In the genomic region with DNA sequence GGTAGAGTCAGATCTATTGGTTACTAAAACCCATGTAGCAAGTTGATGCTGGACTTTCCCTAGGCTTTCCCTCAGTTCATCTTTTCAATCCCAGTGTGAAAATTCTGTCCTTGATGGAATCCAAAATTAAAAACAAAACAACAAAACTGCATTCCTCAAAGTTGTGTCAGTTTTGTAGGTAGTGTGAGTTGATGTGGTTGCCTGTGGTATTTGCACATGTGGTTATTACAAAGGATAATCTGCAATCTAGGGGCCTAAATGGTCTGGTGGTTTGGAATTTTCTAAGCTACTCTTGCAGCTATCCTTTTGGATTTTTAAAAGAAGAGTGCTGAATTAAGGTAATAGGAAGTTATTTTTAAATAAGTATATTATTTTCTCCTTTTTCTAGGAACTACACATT, we compare ENCODE assay signal across 28 cellular contexts.
DNase-seq lines count a peak whose midpoint lies in the region; ATAC-seq, FAIRE-seq and TF ChIP-seq lines count a peak whose summit lies in the region.
"Had no signal": no experiment of that assay in that cellular context is flagged by ENCODE, and none has a peak within 500 bp of the region (broad histone marks: within the 10 kb centered on the region; RNA-seq: fewer than 3 reads in every experiment).

No MANE protein-coding gene starts in this region.

- H3K4me2 ChIP-seq in astrocyte (ENCODE audit: low read length) = no peak overlapping the region
- H3K4me2 ChIP-seq: PC-9 had no signal

- no peaks in the 10 kb centered on the region for H3K4me1 ChIP-seq in astrocyte (ENCODE audit: insufficient read depth, low read length)

- no peak for TF ChIP-seq CTCF in astrocyte (IDR thresholded peaks at IDR 0.05; ENCODE audit: insufficient read depth, low read depth, low read length)

- H3K27ac ChIP-seq in astrocyte (ENCODE audit: low read depth, low read length) (no peak overlapping the region), caudate nucleus (ENCODE audit: low read depth, low read length) (no peak overlapping the region)
- H3K27ac ChIP-seq: PC-9, RWPE1 had no signal

- intact Hi-C loops in cardiac septum (cut with DNase I) = no loop called here

- peaks cover 8% of the 10 kb centered on the region for H3K4me1 Mint-ChIP-seq in astrocyte (ENCODE audit: low read depth, unreplicated experiment)
- H3K4me1 Mint-ChIP-seq: CD4-positive, alpha-beta memory T cell; H9 had no signal

- peaks cover 11% of the 10 kb centered on the region for H3K36me3 Mint-ChIP-seq in astrocyte (ENCODE audit: low read depth, unreplicated experiment)

- H3K27me3 Mint-ChIP-seq in astrocyte (ENCODE audit: low read depth, unreplicated experiment) = no peaks in the 10 kb centered on the region
- H3K27me3 Mint-ChIP-seq: CD4-positive, alpha-beta memory T cell had no signal

- no peak overlapping the region for H3K9ac ChIP-seq in astrocyte (ENCODE audit: low read length)

- H2AFZ ChIP-seq in astrocyte (ENCODE audit: low read depth, low read length) = no peak overlapping the region
- H2AFZ ChIP-seq: PC-9 had no signal

- no peak overlapping the region for H3K4me3 ChIP-seq in astrocyte (ENCODE audit: insufficient read depth, low read depth, low read length)
- H3K4me3 ChIP-seq: PC-9 had no signal

- no peak overlapping the region for H3K4me3 Mint-ChIP-seq in astrocyte (ENCODE audit: unreplicated experiment)
- H3K4me3 Mint-ChIP-seq: CD4-positive, alpha-beta memory T cell; H9 had no signal

- H3K27me3 ChIP-seq in astrocyte (ENCODE audit: insufficient read depth, low read length) = no peaks in the 10 kb centered on the region

- H3K9me3 ChIP-seq in astrocyte (ENCODE audit: insufficient read depth, low read depth, low read length) = no peaks in the 10 kb centered on the region

- FAIRE-seq in astrocyte (lab: Jason Lieb, UNC) = no peak
- FAIRE-seq: HepG2 had no signal

- DNase-seq in AG08396 (ENCODE audit: low spot score) (peak; percentile 4), GM04503 (ENCODE audit: low read depth) (peak; percentile 7), astrocyte (ENCODE audit: low read depth) (peak; percentile 25), kidney tubule cell (ENCODE audit: low spot score) (peak; percentile 29), caudate nucleus (lab: John Stamatoyannopoulos, UW) (no peak), T-helper 9 cell (no peak), cardiac septum (ENCODE audit: low spot score) (no peak)
- DNase-seq: 8988T; ACHN; C1 segment of cervical spinal cord; CD4-positive, alpha-beta memory T cell; COR-L47; GF-D8; H9; Karpas-422; MV-4-11; NCI-H1105; NCI-H1436 treated with DMSO at 0.1 percent for 48 hours; NCI-H2029; NCI-H446; NCI-H526; NCI-H82; NK-92 treated with Interleukin-12 subunit alpha and Interleukin-12 subunit beta, amount 100 ng/mL, for 24 hours; PC-9; SHP77 had no signal

- no peaks in the 10 kb centered on the region for H3K79me2 ChIP-seq in astrocyte (ENCODE audit: insufficient read depth, low read length)

- no peak overlapping the region for H3K27ac Mint-ChIP-seq in astrocyte (ENCODE audit: unreplicated experiment)
- H3K27ac Mint-ChIP-seq: CD4-positive, alpha-beta memory T cell; H9 had no signal

- ATAC-seq in GM21528 (IDR thresholded peaks at IDR 0.05; ENCODE audit: low FRiP score, unreplicated experiment) = no peak

- H4K20me1 ChIP-seq in astrocyte (ENCODE audit: insufficient read depth, low read length) = no peaks in the 10 kb centered on the region

- no peaks in the 10 kb centered on the region for H3K36me3 ChIP-seq in astrocyte (ENCODE audit: insufficient read depth, low read length)

- no peaks in the 10 kb centered on the region for H3K9me3 Mint-ChIP-seq in astrocyte (ENCODE audit: unreplicated experiment)
- H3K9me3 Mint-ChIP-seq: H9 had no signal

Comparison
In these comparisons a context has a peak if more than half of its experiments do, and no peak if none do; other contexts are left out.
1. DNase-seq: peak in AG08396 (single experiment), GM04503 (single experiment), astrocyte (single experiment) and kidney tubule cell (single experiment); none in caudate nucleus (0 of 61), T-helper 9 cell (single experiment) and cardiac septum (single experiment).